25 cellular contexts compared by ENCODE assay signal in genomic region chr5:149301744-149302380, GRCh38. TPM values are rescaled to one million over a fixed set of nuclear protein-coding genes. Genes with fewer than 3 reads are reported as not detected.
A peak's percentile ranks its signal among the peaks of the same experiment; 100 is the strongest.
DNase-seq lines count a peak whose midpoint lies in the region; ATAC-seq and TF ChIP-seq lines count a peak whose summit lies in the region.
"Had no signal": no experiment of that assay in that cellular context is flagged by ENCODE, and none has a peak within 500 bp of the region (broad histone marks: within the 10 kb centered on the region; RNA-seq: fewer than 3 reads in every experiment).

No MANE protein-coding gene starts in this region.

- CTCF ChIA-PET in AG04450 (lab: Charles Lee), result interaction anchor here (1.5 kb wide), 1 partner anchor 12 kb away, joined by 3 read pairs; no protein-coding TSS in a partner anchor

- TF ChIP-seq CTCF in AG04450 (IDR thresholded peaks at IDR 0.05; ENCODE audit: low read depth, low read length), result no peak

- POLR2A ChIA-PET in AG04450 (lab: Yijun Ruan, JAX), result no interaction called here

- ATAC-seq in GM21723 (IDR thresholded peaks at IDR 0.05; ENCODE audit: unreplicated experiment), result no peak
- ATAC-seq: activated T-cell treated with anti-CD3 and anti-CD28 coated beads, Interleukin-2, amount 50 U/mL, for 72 hours; GM23338; mucosa of descending colon; natural killer cell treated with Interleukin-12 subunit alpha and Interleukin-12 subunit beta and Interleukin-15 and Interleukin-18, amount 100 ng/mL, for 72 hours; pancreas had no signal

- H3K9me3 ChIP-seq in AG04450 (ENCODE audit: control insufficient read depth, insufficient read depth, low read length), result no peaks in the 10 kb centered on the region; the same call in 1 of the 2 replicates
- H3K9me3 ChIP-seq: breast epithelium, colonic mucosa, esophagus muscularis mucosa, mucosa of descending colon, pancreas had no signal

- H3K27ac ChIP-seq in AG04450 (ENCODE audit: low read depth, low read length), result no peak overlapping the region
- H3K27ac ChIP-seq: colonic mucosa, esophagus muscularis mucosa, pancreas had no signal

- DNase-seq in AG04450 (ENCODE audit: low read depth, low spot score) (peak; percentile 8), EH (ENCODE audit: low read depth) (peak; percentile 80), amniotic epithelial cell (ENCODE audit: low read depth) (peak; percentile 49), fibroblast of peridontal ligament (ENCODE audit: extremely low read depth) (peak; percentile 18), HPDE6-E6E7 (ENCODE audit: extremely low spot score) (no peak), hippocampal formation (lab: John Stamatoyannopoulos, UW) (no peak), dermis blood vessel endothelial cell (no peak)
- DNase-seq: activated CD4-positive, alpha-beta T cell treated with anti-CD3 and anti-CD28 coated beads, Interleukin-2, amount 10 ng/mL, durations not matched to agents 24 days and 14 days; activated naive CD4-positive, alpha-beta T cell; activated T-cell treated with anti-CD3 and anti-CD28 coated beads, Interleukin-2, amount 50 U/mL, for 72 hours; Calu3; colonic mucosa; mucosa of descending colon; NCI-H1105; NCI-H187 treated with DMSO at 0.1 percent for 48 hours; NCI-H526 treated with DMSO at 0.1 percent for 48 hours; pancreas; retina; Right ventricle myocardium superior had no signal

- H3K27me3 ChIP-seq in AG04450 (ENCODE audit: control insufficient read depth, insufficient read depth, low read length), result no peaks in the 10 kb centered on the region
- H3K27me3 ChIP-seq: breast epithelium, colonic mucosa, esophagus muscularis mucosa, pancreas had no signal

- H3K4me3 ChIP-seq in AG04450 (ENCODE audit: low read depth, low read length), result no peak overlapping the region
- H3K4me3 ChIP-seq: breast epithelium, colonic mucosa, esophagus muscularis mucosa, GM23338, mucosa of descending colon, pancreas had no signal

RNA-seq across cellular contexts. Expression of gene AFAP1L1, which starts 30.2 kb away (rescaled TPM):
- polyA plus RNA-seq in AG04450 (2011; rRNA removed), result 1.8 and 2.6 TPM in 2 replicates
- polyA minus RNA-seq in AG04450 (2011; rRNA and poly(A)+ RNA removed), result 1.4 and 1.8 TPM in 2 replicates
- 234 and 264 TPM in 2 replicates for total RNA-seq in dermis blood vessel endothelial cell
- total RNA-seq: activated CD4-positive, alpha-beta T cell treated with anti-CD3 and anti-CD28 coated beads, Interleukin-2, amount 10 ng/mL, durations not matched to agents 24 days and 14 days had no signal
- polyA plus RNA-seq: IgD-negative memory B cell had no signal

RNA-seq across cellular contexts. Expression of gene GRPEL2, which starts 43.4 kb away (rescaled TPM):
- 15.0 and 21.6 TPM in 2 replicates for polyA plus RNA-seq in AG04450 (2011; rRNA removed)
- polyA minus RNA-seq in AG04450 (2011; rRNA and poly(A)+ RNA removed), result 30.5 and 31.8 TPM in 2 replicates
- total RNA-seq in dermis blood vessel endothelial cell, result 44.3 and 61.9 TPM in 2 replicates

RNA-seq across cellular contexts. Expression of gene PCYOX1L, which starts 56.0 kb away (rescaled TPM):
- polyA plus RNA-seq in AG04450 (2011; rRNA removed), result 11.0 and 11.8 TPM in 2 replicates
- polyA minus RNA-seq in AG04450 (2011; rRNA and poly(A)+ RNA removed), result 6.2 and 7.5 TPM in 2 replicates
- total RNA-seq in dermis blood vessel endothelial cell, result 14.8 and 16.5 TPM in 2 replicates

Comparison
In these comparisons a context has a peak if more than half of its experiments do, and no peak if none do; other contexts are left out.
1. DNase-seq: peak in AG04450 (single experiment), EH (single experiment), amniotic epithelial cell (single experiment) and fibroblast of peridontal ligament (single experiment); none in HPDE6-E6E7 (single experiment), hippocampal formation (0 of 2) and dermis blood vessel endothelial cell (single experiment).